ENCODE assay signal across 23 cellular contexts in the genomic region with DNA sequence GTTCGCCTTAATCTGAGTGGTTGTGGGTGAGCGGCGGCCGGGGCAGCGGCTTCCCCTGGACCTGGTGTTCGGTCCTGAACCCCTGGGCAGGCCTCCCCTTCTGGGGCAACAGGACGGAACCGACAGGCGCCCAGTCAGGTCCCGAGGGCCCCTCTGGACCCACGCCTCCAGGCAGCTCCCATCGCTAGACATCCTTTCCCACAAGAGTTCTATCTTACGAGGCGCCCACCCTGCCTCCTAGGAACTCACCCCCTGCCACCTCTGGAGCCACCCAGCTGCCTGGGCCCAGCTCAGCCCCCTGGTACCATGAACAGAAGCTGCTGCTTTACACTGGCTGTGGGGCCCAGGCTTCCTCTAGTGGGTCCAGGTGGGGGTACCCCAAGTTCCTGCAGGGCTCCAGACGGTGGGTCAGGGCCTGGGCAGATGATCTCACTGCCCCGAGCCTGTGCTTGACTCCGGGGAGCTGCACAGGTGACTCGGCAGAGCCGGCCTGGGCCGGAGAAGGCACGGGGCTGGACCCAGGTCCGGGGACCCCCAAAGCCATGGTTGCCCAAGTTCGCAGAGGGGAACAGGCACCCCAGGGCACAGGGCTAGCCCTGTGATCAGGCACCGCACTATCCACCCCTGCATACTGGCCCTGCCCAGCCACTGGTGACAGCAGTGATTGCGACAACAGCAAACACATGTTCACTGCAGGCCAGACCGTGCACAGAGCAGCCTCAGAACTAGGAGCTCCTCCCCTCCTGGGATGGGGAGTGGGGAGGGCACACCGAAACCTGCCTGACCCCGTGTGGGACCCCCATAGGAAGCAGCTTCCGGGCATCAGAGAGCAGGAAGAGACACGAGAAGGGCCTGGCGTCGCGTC.
DNase-seq lines count a peak whose midpoint lies in the region; ATAC-seq and TF ChIP-seq lines count a peak whose summit lies in the region.
"Had no signal": no experiment of that assay in that cellular context is flagged by ENCODE, and none has a peak within 500 bp of the region (broad histone marks: within the 10 kb centered on the region; RNA-seq: fewer than 3 reads in every experiment).

No MANE protein-coding gene starts in this region.

- H2AFZ ChIP-seq in IMR-90 (replicated peaks; ENCODE audit: low read length, poor library complexity) = no peak overlapping the region
- H2AFZ ChIP-seq: hepatocyte had no signal

- H3K4me2 ChIP-seq in BLaER1 = peak overlapping the region; percentile 50
- H3K4me2 ChIP-seq in IMR-90 (ENCODE audit: low read depth, low read length) = no peak overlapping the region
- H3K4me2 ChIP-seq: hepatocyte, smooth muscle cell had no signal

- H3K4me3 Mint-ChIP-seq in neural crest cell = no peak overlapping the region
- H3K4me3 Mint-ChIP-seq: activated T-helper 17 cell treated with anti-CD3 and anti-CD28 coated beads, Interleukin-2, amount 50 U/mL, for 72 hours; naive thymus-derived CD8-positive, alpha-beta T cell had no signal

- H3K9me3 Mint-ChIP-seq in neural crest cell = no peaks in the 10 kb centered on the region
- H3K9me3 Mint-ChIP-seq: activated T-helper 17 cell treated with anti-CD3 and anti-CD28 coated beads, Interleukin-2, amount 50 U/mL, for 72 hours; naive thymus-derived CD8-positive, alpha-beta T cell had no signal

- POLR2A ChIA-PET in IMR-90 (lab: Charles Lee; ENCODE audit: unreplicated experiment) = no interaction called here

- H2AK5ac ChIP-seq in IMR-90 (ENCODE audit: low read depth, low read length) = no peak overlapping the region

- H4K20me1 ChIP-seq in BLaER1 (peaks cover 100% of the 10 kb centered on the region), IMR-90 (ENCODE audit: insufficient read depth, low read length) (no peaks in the 10 kb centered on the region; the same call in 1 of the 2 replicates)

- peak; percentile 49; the same call in 1 of the 2 replicates for ATAC-seq in IMR-90 (ENCODE audit: low read depth)
- no peak for ATAC-seq in left cardiac atrium
- no peak for ATAC-seq in HG02623 (IDR thresholded peaks at IDR 0.05; ENCODE audit: unreplicated experiment)
- ATAC-seq: activated T-helper 17 cell treated with anti-CD3 and anti-CD28 coated beads, Interleukin-2, amount 50 U/mL, for 72 hours; naive thymus-derived CD8-positive, alpha-beta T cell had no signal

- H3K18ac ChIP-seq in IMR-90 (ENCODE audit: low read depth, low read length) = no peak overlapping the region

- H4K8ac ChIP-seq in IMR-90 (ENCODE audit: low read depth in 2 of 2, low read length in 2 of 2) = no peak overlapping the region

- peak overlapping the region; percentile 43 for H3K27ac Mint-ChIP-seq in neural crest cell (ENCODE audit: unreplicated experiment)
- H3K27ac Mint-ChIP-seq: activated T-helper 17 cell treated with anti-CD3 and anti-CD28 coated beads, Interleukin-2, amount 50 U/mL, for 72 hours; naive thymus-derived CD8-positive, alpha-beta T cell had no signal

- H3K4me1 ChIP-seq in BLaER1 (peaks cover 93% of the 10 kb centered on the region), IMR-90 (ENCODE audit: control insufficient read depth, insufficient read depth, low read length) (no peaks in the 10 kb centered on the region)
- H3K4me1 ChIP-seq: HAP-1, prostate gland had no signal

- H3K79me1 ChIP-seq in IMR-90 (ENCODE audit: low read depth in 1 of 2, low read length in 2 of 2) = no peaks in the 10 kb centered on the region

- BruUV-seq in IMR-90 (replicated peaks; lab: Mats Ljungman, UMichigan) = no TSS peak

- H4K91ac ChIP-seq in IMR-90 (ENCODE audit: insufficient read depth, low read depth, low read length) = no peak overlapping the region

- DNase-seq in IMR-90 (no peak), left cardiac atrium (peak; percentile 18), neural crest cell (ENCODE audit: low read depth, low spot score) (no peak), cerebellum (ENCODE audit: low spot score) (no peak), NCI-H524 treated with DMSO at 0.1 percent for 48 hours (lab: John Stamatoyannopoulos, UW) (no peak), NCI-H2196 (lab: John Stamatoyannopoulos, UW; ENCODE audit: unreplicated experiment) (no peak)
- DNase-seq: activated CD4-positive, alpha-beta T cell treated with anti-CD3 and anti-CD28 coated beads for 48 hours; amygdala; DMS79 treated with DMSO at 0.1 percent for 48 hours; NCI-H1436; NCI-H526 treated with DMSO at 0.1 percent for 48 hours; stimulated activated CD4-positive, alpha-beta T cell treated with anti-CD3 and anti-CD28 coated beads, Interleukin-4, amount 100 ng/mL, for 24 hours; SW 1271; trophoblast cell had no signal

- H3K27me3 Mint-ChIP-seq in neural crest cell (ENCODE audit: low read depth) = no peaks in the 10 kb centered on the region
- H3K27me3 Mint-ChIP-seq: activated T-helper 17 cell treated with anti-CD3 and anti-CD28 coated beads, Interleukin-2, amount 50 U/mL, for 72 hours; naive thymus-derived CD8-positive, alpha-beta T cell had no signal

- H3K27ac ChIP-seq in BLaER1 (0 out of 2 replicates have a peak overlapping the region, but pooled peaks have one; percentile 16), IMR-90 (ENCODE audit: insufficient read depth, low read length) (no peak overlapping the region)
- H3K27ac ChIP-seq: cardiac muscle cell, hepatocyte, prostate gland had no signal

- no peaks in the 10 kb centered on the region for H3K36me3 Mint-ChIP-seq in neural crest cell (ENCODE audit: low read depth)

- no peak overlapping the region for H2AK9ac ChIP-seq in IMR-90 (replicated peaks; ENCODE audit: low read depth, low read length, poor library complexity)

- in situ Hi-C loops in IMR-90 (cut with MboI; ENCODE audit: low sequenced_read_pairs) = no loop called here

- H2BK120ac ChIP-seq in IMR-90 (ENCODE audit: low read depth, low read length) = no peak overlapping the region

- H3K9me3 ChIP-seq in BLaER1 (no peaks in the 10 kb centered on the region), IMR-90 (ENCODE audit: control insufficient read depth, insufficient read depth, low read length) (no peaks in the 10 kb centered on the region)
- H3K9me3 ChIP-seq: HAP-1, prostate gland had no signal

- 91% methylated on average over 11 of the region's 33 CpGs; no CpG with 5 or more reads in 1 of the 2 experiments for WGBS in IMR-90 (ENCODE audit: extremely low coverage in 2 of 2, insufficient read length in 1 of 2), 2 experiments

- no peak overlapping the region for H3K23ac ChIP-seq in IMR-90 (ENCODE audit: low read depth, low read length)

- H3K27me3 ChIP-seq in BLaER1 (0 out of 2 replicates have a peak, but pooled peaks cover 4% of the 10 kb centered on the region), IMR-90 (ENCODE audit: control insufficient read depth, insufficient read depth, low read length) (no peaks in the 10 kb centered on the region)
- H3K27me3 ChIP-seq: cardiac muscle cell, hepatocyte had no signal

- no peak overlapping the region for H3K4ac ChIP-seq in IMR-90 (ENCODE audit: low read depth, low read length)

- no peak overlapping the region for H3K4me3 ChIP-seq in BLaER1
- H3K4me3 ChIP-seq in IMR-90 (ENCODE audit: insufficient read depth, low read depth, low read length) = no peak overlapping the region
- H3K4me3 ChIP-seq: cardiac muscle cell, HAP-1, hepatocyte, prostate gland, smooth muscle cell had no signal

- no peaks in the 10 kb centered on the region for H3K4me1 Mint-ChIP-seq in neural crest cell

- no peak overlapping the region for H3K14ac ChIP-seq in IMR-90 (replicated peaks; ENCODE audit: low read depth, low read length)

- no peak overlapping the region for H3K56ac ChIP-seq in IMR-90 (ENCODE audit: extremely low read depth, insufficient read depth, low read length)

- TF ChIP-seq CTCF in IMR-90 (conservative IDR thresholded peaks at IDR 0.05; ENCODE audit: low read depth, low read length) (no peak), neural crest cell (conservative IDR thresholded peaks at IDR 0.05) (no peak)

- no peak overlapping the region for H3K9ac ChIP-seq in BLaER1
- H3K9ac ChIP-seq in IMR-90 (ENCODE audit: low read depth, low read length) = no peak overlapping the region

- no peak for TF ChIP-seq POLR2A in IMR-90 (IDR thresholded peaks at IDR 0.05; ENCODE audit: low read depth, low read length)

- H2BK20ac ChIP-seq in IMR-90 (ENCODE audit: low read depth, low read length) = no peak overlapping the region

- no peak overlapping the region for H2BK15ac ChIP-seq in IMR-90 (ENCODE audit: low read depth, low read length)

- H3K36me3 ChIP-seq in BLaER1 = peaks cover 55% of the 10 kb centered on the region
- H3K36me3 ChIP-seq in IMR-90 (ENCODE audit: control insufficient read depth, insufficient read depth, low read length) = no peaks in the 10 kb centered on the region; the same call in 1 of the 2 replicates
- H3K36me3 ChIP-seq: cardiac muscle cell, HAP-1, prostate gland had no signal

- intact Hi-C loops in IMR-90 (cut with micrococcal nuclease) (no loop called here), left cardiac atrium (cut with DNase I) (no loop called here)

- CTCF ChIA-PET in IMR-90 (lab: Yijun Ruan, JAX) = no interaction called here

- no peak overlapping the region for H2BK5ac ChIP-seq in IMR-90 (ENCODE audit: low read depth, low read length, poor library complexity, severe bottlenecking)

- dilution Hi-C loops in IMR-90 (cut with HindIII; ENCODE audit: low sequenced_read_pairs, unreplicated experiment) = no loop called here

- H3K9me1 ChIP-seq in IMR-90 (ENCODE audit: insufficient read depth, low read length) = no peaks in the 10 kb centered on the region

- no peak for TF ChIP-seq RAD21 in IMR-90 (IDR thresholded peaks at IDR 0.05; ENCODE audit: low read length)

- H4K5ac ChIP-seq in IMR-90 (ENCODE audit: low read depth, low read length) = no peak overlapping the region

TF ChIP-seq in IMR-90, 13 proteins besides CTCF, POLR2A, EP300 and RAD21 (continues in another document):
- TF ChIP-seq RCOR1 (IDR thresholded peaks at IDR 0.05; ENCODE audit: insufficient replicate concordance, low read length) = no peak
- TF ChIP-seq, protein P1, sequence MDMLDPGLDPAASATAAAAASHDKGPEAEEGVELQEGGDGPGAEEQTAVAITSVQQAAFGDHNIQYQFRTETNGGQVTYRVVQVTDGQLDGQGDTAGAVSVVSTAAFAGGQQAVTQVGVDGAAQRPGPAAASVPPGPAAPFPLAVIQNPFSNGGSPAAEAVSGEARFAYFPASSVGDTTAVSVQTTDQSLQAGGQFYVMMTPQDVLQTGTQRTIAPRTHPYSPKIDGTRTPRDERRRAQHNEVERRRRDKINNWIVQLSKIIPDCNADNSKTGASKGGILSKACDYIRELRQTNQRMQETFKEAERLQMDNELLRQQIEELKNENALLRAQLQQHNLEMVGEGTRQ (IDR thresholded peaks at IDR 0.05; ENCODE audit: low read depth, low read length) = no peak
- no peak for TF ChIP-seq NFE2L2 (IDR thresholded peaks at IDR 0.05; ENCODE audit: low read depth, low read length)
- TF ChIP-seq RFX5 (IDR thresholded peaks at IDR 0.05; ENCODE audit: low read depth, low read length) = no peak
